ENCODE assay signal across 29 cellular contexts in genomic region chr3:46875560-46875959, GRCh38. TPM values are rescaled to one million over a fixed set of nuclear protein-coding genes. Genes with fewer than 3 reads are reported as not detected.
"Had no signal": no experiment of that assay in that cellular context is flagged by ENCODE, and none has a peak within 500 bp of the region (broad histone marks: within the 10 kb centered on the region; RNA-seq: fewer than 3 reads in every experiment).

No MANE protein-coding gene starts in this region.

- DNase-seq: heart left ventricle; hypothalamus; immature natural killer cell; mesendoderm; naive B cell; natural killer cell; nucleus accumbens; pancreas; posterior cingulate gyrus; right lobe of liver; stimulated activated CD4-positive, alpha-beta T cell treated with anti-CD3 and anti-CD28 coated beads, Interleukin-1b, Interleukin-23, amount 100 ng/mL, for 48 hours; stimulated activated CD4-positive, alpha-beta T cell treated with anti-CD3 and anti-CD28 coated beads, Interleukin-2, amount 100 ng/mL, for 48 hours; stimulated activated CD4-positive, alpha-beta T cell treated with anti-CD3 and anti-CD28 coated beads, Interleukin-4, amount 100 ng/mL, for 4 hours; stimulated activated CD8-positive, alpha-beta memory T cell treated with anti-CD3 and anti-CD28 coated beads, Interleukin-4, amount 100 ng/mL, for 48 hours; stimulated activated naive CD4-positive, alpha-beta T cell treated with Interleukin-2 at 50 U/mL for 16 hours; stimulated activated naive CD8-positive, alpha-beta T cell treated with anti-CD3 and anti-CD28 coated beads, Interleukin-15, amount 100 ng/mL, for 72 hours; substantia nigra; testis; thyroid gland; uterus had no signal

- FAIRE-seq: islet of Langerhans, pancreas had no signal

- H3K9me3 ChIP-seq: heart left ventricle, pancreas, psoas muscle, right lobe of liver, testis, thyroid gland, uterus had no signal

- H3K4me1 ChIP-seq: pancreas, psoas muscle, right lobe of liver had no signal

- ATAC-seq: left lobe of liver; natural killer cell; pancreas; psoas muscle; right lobe of liver; stimulated activated memory B cell treated with anti-CD40 and anti-IgM and Interleukin-4, amounts not matched to agents 10 μg/mL and 1 μg/mL and 100 μg/mL, for 72 hours; stimulated activated naive CD8-positive, alpha-beta T cell treated with anti-CD3 and anti-CD28 coated beads, Interleukin-15, amount 100 ng/mL, for 72 hours had no signal

- H3K27me3 ChIP-seq: pancreas, right lobe of liver, testis, thyroid gland, uterus had no signal

- H3K36me3 ChIP-seq: heart left ventricle, pancreas, right lobe of liver, thyroid gland, uterus had no signal

- H3K27ac ChIP-seq: pancreas, psoas muscle, uterus had no signal

- H3K4me3 ChIP-seq: heart left ventricle, lung, pancreas, psoas muscle, right lobe of liver, smooth muscle cell, testis, thyroid gland, uterus had no signal

RNA-seq across cellular contexts. Expression of gene PTH1R, which starts 2.0 kb away (rescaled TPM):
- total RNA-seq: mononuclear cell, natural killer cell had no signal
- polyA plus RNA-seq: immature natural killer cell, neural cell had no signal

RNA-seq across cellular contexts. Expression of gene MYL3, which starts 12.3 kb away (rescaled TPM):
- total RNA-seq: mononuclear cell, natural killer cell, osteoblast had no signal
- polyA plus RNA-seq: immature natural killer cell had no signal
